11 cellular contexts compared by ENCODE assay signal in the genomic region with DNA sequence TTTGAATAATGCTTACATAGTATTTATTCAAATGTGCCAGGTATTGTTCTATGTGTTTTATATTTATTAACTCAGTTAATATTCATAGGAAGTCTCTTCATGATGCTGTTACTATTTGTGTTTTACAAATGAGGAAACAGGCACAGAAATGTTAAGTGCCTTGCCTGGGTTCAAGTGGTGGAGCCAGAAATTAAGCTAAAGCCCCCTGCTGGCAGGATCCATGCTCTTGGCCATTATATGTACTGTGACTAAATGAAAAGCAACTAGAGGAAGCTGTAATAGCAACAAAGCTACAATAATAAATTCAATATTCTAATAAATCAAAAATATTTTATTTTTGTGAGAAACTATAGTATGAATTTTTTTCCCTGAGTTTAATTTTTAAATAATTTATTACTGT. TPM values are rescaled to one million over a fixed set of nuclear protein-coding genes. Genes with fewer than 3 reads are reported as not detected.
A peak's percentile ranks its signal among the peaks of the same experiment; 100 is the strongest.
DNase-seq lines count a peak whose midpoint lies in the region; ATAC-seq and TF ChIP-seq lines count a peak whose summit lies in the region.
"Had no signal": no experiment of that assay in that cellular context is flagged by ENCODE, and none has a peak within 500 bp of the region (broad histone marks: within the 10 kb centered on the region; RNA-seq: fewer than 3 reads in every experiment).

No MANE protein-coding gene starts in this region.

- POLR2A ChIA-PET in Panc1 (lab: Charles Lee): no interaction called here

- H3K4me1 ChIP-seq in BE2C (no peaks in the 10 kb centered on the region; the same call in none of the 2 replicates), Panc1 (ENCODE audit: control insufficient read depth, insufficient read depth, low read length) (no peaks in the 10 kb centered on the region), lower lobe of right lung (no peaks in the 10 kb centered on the region)
- H3K4me1 ChIP-seq: uterus had no signal

- H3K27me3 ChIP-seq in BE2C (no peaks in the 10 kb centered on the region), Panc1 (ENCODE audit: control insufficient read depth, insufficient read depth, low read length) (no peaks in the 10 kb centered on the region), lower lobe of right lung (ENCODE audit: low read depth) (no peaks in the 10 kb centered on the region)
- H3K27me3 ChIP-seq: uterus had no signal

- H3K36me3 ChIP-seq in BE2C: peaks cover 21% of the 10 kb centered on the region
- H3K36me3 ChIP-seq in Panc1 (ENCODE audit: control insufficient read depth, insufficient read depth, low read length): peaks cover 32% of the 10 kb centered on the region
- H3K36me3 ChIP-seq in lower lobe of right lung: peaks cover 37% of the 10 kb centered on the region
- H3K36me3 ChIP-seq: uterus had no signal

- BruUV-seq in Panc1 (replicated peaks; lab: Mats Ljungman, UMichigan): no TSS peak

- intact Hi-C loops in Panc1 (cut with micrococcal nuclease; ENCODE audit: unreplicated experiment): no loop called here
- intact Hi-C loops in lower lobe of right lung (cut with DNase I): no loop called here

- H3K27ac ChIP-seq in Panc1 (ENCODE audit: low read length) (no peak overlapping the region), lower lobe of right lung (no peak overlapping the region)
- H3K27ac ChIP-seq: skin epidermis, uterus had no signal

- H3K9me3 ChIP-seq in BE2C (no peaks in the 10 kb centered on the region), Panc1 (ENCODE audit: control insufficient read depth, insufficient read depth, low read depth, low read length) (no peaks in the 10 kb centered on the region), lower lobe of right lung (no peaks in the 10 kb centered on the region)
- H3K9me3 ChIP-seq: uterus had no signal

- ATAC-seq in Panc1: no peak
- ATAC-seq in lower lobe of right lung: no peak
- no peak for ATAC-seq in HG03039 (IDR thresholded peaks at IDR 0.05; ENCODE audit: unreplicated experiment)
- ATAC-seq in HG02588 (IDR thresholded peaks at IDR 0.05; ENCODE audit: unreplicated experiment): no peak
- ATAC-seq in HG03135 (IDR thresholded peaks at IDR 0.05; ENCODE audit: unreplicated experiment): no peak

- H3K4me3 ChIP-seq in BE2C (ENCODE audit: low read depth, low read length) (no peak overlapping the region), Panc1 (ENCODE audit: low read depth in 2 of 2, low read length in 2 of 2) (no peak overlapping the region), foreskin fibroblast (ENCODE audit: low read depth in 1 of 2, low read length in 2 of 2) (no peak overlapping the region), lower lobe of right lung (no peak overlapping the region)
- H3K4me3 ChIP-seq: skin epidermis, uterus had no signal

- CTCF ChIA-PET in Panc1 (lab: Charles Lee): interaction anchor here (0.6 to 0.8 kb wide), 3 partner anchors 10 to 133 kb away, joined by 3 to 4 read pairs (median 3); no protein-coding TSS in a partner anchor

- in situ Hi-C loops in Panc1 (cut with HindIII; ENCODE audit: low pct_unique_long_range_greater_than_20kb, low sequenced_read_pairs): no loop called here

- peak; percentile 59 for TF ChIP-seq CTCF in BE2C (IDR thresholded peaks at IDR 0.05; ENCODE audit: low read depth, low read length)
- TF ChIP-seq CTCF in GM12874 (IDR thresholded peaks at IDR 0.05; ENCODE audit: insufficient read depth, low read depth, low read length): 0 out of 2 replicates have a peak, but pooled peaks have one; percentile 24
- TF ChIP-seq CTCF in Panc1 (IDR thresholded peaks at IDR 0.05): peak; percentile 62; the same call in 1 of the 2 replicates
- peak; percentile 40 for TF ChIP-seq CTCF in foreskin fibroblast (IDR thresholded peaks at IDR 0.05; ENCODE audit: low read depth, low read length)
- TF ChIP-seq CTCF in lower lobe of right lung (IDR thresholded peaks at IDR 0.05): no peak

- no peak for DNase-seq in BE2C
- DNase-seq in Panc1 (ENCODE audit: low read depth, low spot score): no peak
- no peak for DNase-seq in foreskin fibroblast
- no peak for DNase-seq in lower lobe of right lung
- DNase-seq: activated CD4-positive, alpha-beta memory T cell treated with anti-CD3 and anti-CD28 coated beads for 36 hours; uterus had no signal

RNA-seq across cellular contexts. Expression of a gene that starts 30.0 kb away (rescaled TPM):
- polyA plus RNA-seq in BE2C (2012; ENCODE audit: insufficient read depth, insufficient read length, low read depth): 35.3 TPM
- total RNA-seq in Panc1 (2021; ENCODE audit: unreplicated experiment) (106 TPM), lower lobe of right lung (51.9 TPM)
- 68.6 TPM for polyA plus RNA-seq in Panc1 (2012; ENCODE audit: insufficient read length)

RNA-seq across cellular contexts. Expression of a gene that starts 34.3 kb away (rescaled TPM):
- 41.2 TPM for polyA plus RNA-seq in BE2C (2012; ENCODE audit: insufficient read depth, insufficient read length, low read depth)
- total RNA-seq in Panc1 (2021; ENCODE audit: unreplicated experiment) (20.8 TPM), lower lobe of right lung (23.5 TPM)
- polyA plus RNA-seq in Panc1 (2012; ENCODE audit: insufficient read length): 24.5 TPM
